Comparison of ENCODE assay signal across 12 cellular contexts in genomic region chr14:88614218-88614907, GRCh38. TPM values are rescaled to one million over a fixed set of nuclear protein-coding genes. Genes with fewer than 3 reads are reported as not detected.
A peak's percentile ranks its signal among the peaks of the same experiment; 100 is the strongest.
DNase-seq lines count a peak whose midpoint lies in the region; ATAC-seq and TF ChIP-seq lines count a peak whose summit lies in the region.
"Had no signal": no experiment of that assay in that cellular context is flagged by ENCODE, and none has a peak within 500 bp of the region (broad histone marks: within the 10 kb centered on the region; RNA-seq: fewer than 3 reads in every experiment).

No MANE protein-coding gene starts in this region.

- no peak overlapping the region for H3K4me3 Mint-ChIP-seq in activated naive CD8-positive, alpha-beta T cell treated with anti-CD3 and anti-CD28 coated beads, Interleukin-2, amount 50 U/mL, for 24 hours
- H3K4me3 Mint-ChIP-seq: CD14-positive monocyte; T-helper 1 cell treated with Interleukin-12 subunit alpha and Interleukin-12 subunit beta and Interleukin-4 antibody, amounts not matched to agents 30 μg/mL and 1 μg/mL, for 36 hours had no signal

- H3K27me3 ChIP-seq in tibial nerve = no peaks in the 10 kb centered on the region
- H3K27me3 ChIP-seq: gastrocnemius medialis had no signal

- peak; percentile 82 for ATAC-seq in SK-N-SH treated with all-trans-retinoic acid at 6 μM for 48 hours
- ATAC-seq in activated naive CD8-positive, alpha-beta T cell treated with anti-CD3 and anti-CD28 coated beads, Interleukin-2, amount 50 U/mL, for 24 hours = no peak
- ATAC-seq: gastrocnemius medialis had no signal

- no peak overlapping the region for H3K4me3 ChIP-seq in tibial nerve
- H3K4me3 ChIP-seq: gastrocnemius medialis had no signal

- TF ChIP-seq EP300 in tibial nerve (IDR thresholded peaks at IDR 0.05) = no peak

- H3K4me1 Mint-ChIP-seq in activated naive CD8-positive, alpha-beta T cell treated with anti-CD3 and anti-CD28 coated beads, Interleukin-2, amount 50 U/mL, for 24 hours = peaks cover 22% of the 10 kb centered on the region

- no peaks in the 10 kb centered on the region for H3K9me3 Mint-ChIP-seq in activated naive CD8-positive, alpha-beta T cell treated with anti-CD3 and anti-CD28 coated beads, Interleukin-2, amount 50 U/mL, for 24 hours
- H3K9me3 Mint-ChIP-seq: T-helper 1 cell treated with Interleukin-12 subunit alpha and Interleukin-12 subunit beta and Interleukin-4 antibody, amounts not matched to agents 30 μg/mL and 1 μg/mL, for 36 hours had no signal

- H3K27ac Mint-ChIP-seq in activated naive CD8-positive, alpha-beta T cell treated with anti-CD3 and anti-CD28 coated beads, Interleukin-2, amount 50 U/mL, for 24 hours = no peak overlapping the region
- H3K27ac Mint-ChIP-seq: T-helper 1 cell treated with Interleukin-12 subunit alpha and Interleukin-12 subunit beta and Interleukin-4 antibody, amounts not matched to agents 30 μg/mL and 1 μg/mL, for 36 hours had no signal

- H3K36me3 ChIP-seq in tibial nerve = peaks cover 2 to 63% (median 4%) of the 10 kb centered on the region in 3 donors

- no peak overlapping the region for H3K27ac ChIP-seq in tibial nerve
- H3K27ac ChIP-seq: gastrocnemius medialis had no signal

- no peak for TF ChIP-seq POLR2A in tibial nerve (IDR thresholded peaks at IDR 0.05)

- TF ChIP-seq CTCF in tibial nerve (IDR thresholded peaks at IDR 0.05) = no peak

- DNase-seq in AG08395 (ENCODE audit: low spot score) = peak; percentile 55
- DNase-seq in HCEC 1CT = peak; percentile 74
- DNase-seq in iris pigment epithelial cell (ENCODE audit: low read depth) = peak; percentile 83
- no peak for DNase-seq in NCI-H1092 (lab: John Stamatoyannopoulos, UW)
- no peak for DNase-seq in NCI-H2196 (lab: John Stamatoyannopoulos, UW; ENCODE audit: unreplicated experiment)
- no peak for DNase-seq in activated naive CD8-positive, alpha-beta T cell treated with anti-CD3 and anti-CD28 coated beads, Interleukin-2, amount 50 U/mL, for 24 hours
- DNase-seq in tibial nerve (ENCODE audit: low spot score in 2 of 2) = no peak
- DNase-seq: activated gamma-delta T cell, gastrocnemius medialis had no signal

- no peaks in the 10 kb centered on the region for H3K27me3 Mint-ChIP-seq in activated naive CD8-positive, alpha-beta T cell treated with anti-CD3 and anti-CD28 coated beads, Interleukin-2, amount 50 U/mL, for 24 hours

- no peaks in the 10 kb centered on the region for H3K9me3 ChIP-seq in tibial nerve
- H3K9me3 ChIP-seq: gastrocnemius medialis had no signal

- H3K36me3 Mint-ChIP-seq in activated naive CD8-positive, alpha-beta T cell treated with anti-CD3 and anti-CD28 coated beads, Interleukin-2, amount 50 U/mL, for 24 hours (ENCODE audit: low read depth) = peaks cover 37% of the 10 kb centered on the region

- peaks cover 0 to 7% (median 3%) of the 10 kb centered on the region in 4 donors for H3K4me1 ChIP-seq in tibial nerve

- 65 to 68% methylated on average over 3 of the region's 3 CpGs for WGBS in tibial nerve, 2 donors

TF ChIP-seq in SK-N-SH treated with all-trans-retinoic acid at 6 μM for 48 hours, 23 proteins besides CTCF, POLR2A, EP300 and RAD21:
- no peak for TF ChIP-seq CSDC2 (CRISPR knock-in tag; IDR thresholded peaks at IDR 0.05)
- peak; percentile 65 for TF ChIP-seq ISL1 (CRISPR knock-in tag; IDR thresholded peaks at IDR 0.05)

RNA-seq across cellular contexts. Expression of gene ZC3H14, which starts 51.5 kb away (rescaled TPM):
- 10 to 100 TPM; 52.8 to 71.4 (median 59.3) TPM for total RNA-seq in tibial nerve

RNA-seq across cellular contexts. Expression of gene PTPN21, which starts 59.6 kb away (rescaled TPM):
- 10 to 100 TPM; 25.6 to 35.5 (median 32.2) TPM for total RNA-seq in tibial nerve

Comparison
In these comparisons a context has a peak if more than half of its experiments do, and no peak if none do; other contexts are left out.
1. DNase-seq: peak in AG08395 (single experiment), HCEC 1CT (single experiment) and iris pigment epithelial cell (single experiment); none in NCI-H1092 (single experiment), NCI-H2196 (single experiment), activated naive CD8-positive, alpha-beta T cell treated with anti-CD3 and anti-CD28 coated beads, Interleukin-2, amount 50 U/mL, for 24 hours (single experiment) and tibial nerve (0 of 2).